Comparison of ENCODE assay signal across 14 cellular contexts in genomic region chr10:68202965-68203358, GRCh38. TPM values are rescaled to one million over a fixed set of nuclear protein-coding genes. Genes with fewer than 3 reads are reported as not detected.
DNase-seq lines count a peak whose midpoint lies in the region; ATAC-seq and TF ChIP-seq lines count a peak whose summit lies in the region.
"Had no signal": no experiment of that assay in that cellular context is flagged by ENCODE, and none has a peak within 500 bp of the region (broad histone marks: within the 10 kb centered on the region; RNA-seq: fewer than 3 reads in every experiment).

No MANE protein-coding gene starts in this region.

- no peak overlapping the region for H3K4me3 ChIP-seq in AG10803 (ENCODE audit: low read length)
- H3K4me3 ChIP-seq in CD4-positive, alpha-beta memory T cell (ENCODE audit: low read length in 2 of 2): no peak overlapping the region

- no peaks in the 10 kb centered on the region for H3K9me3 Mint-ChIP-seq in T-helper 2 cell treated with Interferon-gamma antibody and Interleukin-4, amounts not matched to agents 5 μg/mL and 100 μg/mL, for 36 hours
- H3K9me3 Mint-ChIP-seq in CD4-positive, alpha-beta memory T cell: no peaks in the 10 kb centered on the region
- H3K9me3 Mint-ChIP-seq: H9 had no signal

- intact Hi-C loops in CD4-positive, alpha-beta memory T cell (cut with micrococcal nuclease): no loop called here

- POLR2A ChIA-PET in CD4-positive, alpha-beta memory T cell (lab: Charles Lee; ENCODE audit: partially characterized antibody): no interaction called here

- no peaks in the 10 kb centered on the region for H3K9me3 ChIP-seq in CD4-positive, alpha-beta memory T cell (ENCODE audit: control insufficient read depth in 1 of 2, low read length in 2 of 2)

- peak; percentile 78 for DNase-seq in AG10803 (ENCODE audit: low read depth)
- DNase-seq in HCEC 1CT: peak; percentile 62
- DNase-seq in T-helper 2 cell treated with Interferon-gamma antibody and Interleukin-4, amounts not matched to agents 5 μg/mL and 100 μg/mL, for 36 hours (ENCODE audit: low spot score): peak; percentile 17
- DNase-seq in foreskin keratinocyte: no peak
- no peak for DNase-seq in CD4-positive, alpha-beta memory T cell
- DNase-seq: activated naive CD4-positive, alpha-beta T cell treated with anti-CD3 and anti-CD28 coated beads, Interleukin-2, amount 50 U/mL, for 16 hours; H9; NCI-H526 had no signal

- H3K36me3 Mint-ChIP-seq in T-helper 2 cell treated with Interferon-gamma antibody and Interleukin-4, amounts not matched to agents 5 μg/mL and 100 μg/mL, for 36 hours (ENCODE audit: low read depth): no peaks in the 10 kb centered on the region
- no peaks in the 10 kb centered on the region for H3K36me3 Mint-ChIP-seq in CD4-positive, alpha-beta memory T cell

- peaks cover 14% of the 10 kb centered on the region for H3K27me3 Mint-ChIP-seq in T-helper 2 cell treated with Interferon-gamma antibody and Interleukin-4, amounts not matched to agents 5 μg/mL and 100 μg/mL, for 36 hours (ENCODE audit: low read depth)
- H3K27me3 Mint-ChIP-seq in CD4-positive, alpha-beta memory T cell: peaks cover 24 to 31% of the 10 kb centered on the region in 2 donors

- H3K4me1 Mint-ChIP-seq in T-helper 2 cell treated with Interferon-gamma antibody and Interleukin-4, amounts not matched to agents 5 μg/mL and 100 μg/mL, for 36 hours (ENCODE audit: low read depth): peaks cover 4% of the 10 kb centered on the region
- peaks cover 0 to 1% (median 0%) of the 10 kb centered on the region in 4 donors for H3K4me1 Mint-ChIP-seq in CD4-positive, alpha-beta memory T cell

- H3K27ac ChIP-seq in foreskin keratinocyte: no peak overlapping the region
- no peak overlapping the region for H3K27ac ChIP-seq in CD4-positive, alpha-beta memory T cell (ENCODE audit: low read depth, low read length)
- H3K27ac ChIP-seq: epithelial cell of prostate had no signal

- ATAC-seq in foreskin keratinocyte: peak; percentile 42
- no peak for ATAC-seq in HG03378 (IDR thresholded peaks at IDR 0.05; ENCODE audit: unreplicated experiment)
- no peak for ATAC-seq in HG03139 (IDR thresholded peaks at IDR 0.05; ENCODE audit: unreplicated experiment)
- no peak for ATAC-seq in HG02938 (IDR thresholded peaks at IDR 0.05; ENCODE audit: unreplicated experiment)
- ATAC-seq: left lobe of liver had no signal

- CTCF ChIA-PET in CD4-positive, alpha-beta memory T cell (lab: Charles Lee; ENCODE audit: partially characterized antibody): interaction anchor here (0.9 to 1.3 kb wide), 3 partner anchors 9 to 145 kb away, joined by 4 to 5 read pairs (median 5); no protein-coding TSS in a partner anchor

- TF ChIP-seq CTCF in AG10803 (conservative IDR thresholded peaks at IDR 0.05; ENCODE audit: low read length) (no peak), foreskin keratinocyte (conservative IDR thresholded peaks at IDR 0.05) (no peak)

- H3K36me3 ChIP-seq in CD4-positive, alpha-beta memory T cell (ENCODE audit: insufficient read depth, low read length): no peaks in the 10 kb centered on the region

- H3K27ac Mint-ChIP-seq in T-helper 2 cell treated with Interferon-gamma antibody and Interleukin-4, amounts not matched to agents 5 μg/mL and 100 μg/mL, for 36 hours: no peak overlapping the region
- no peak overlapping the region for H3K27ac Mint-ChIP-seq in CD4-positive, alpha-beta memory T cell
- H3K27ac Mint-ChIP-seq: H9 had no signal

- H3K4me3 Mint-ChIP-seq in T-helper 2 cell treated with Interferon-gamma antibody and Interleukin-4, amounts not matched to agents 5 μg/mL and 100 μg/mL, for 36 hours: no peak overlapping the region
- no peak overlapping the region for H3K4me3 Mint-ChIP-seq in CD4-positive, alpha-beta memory T cell
- H3K4me3 Mint-ChIP-seq: H9 had no signal

- H3K27me3 ChIP-seq in foreskin keratinocyte: peaks cover 26% of the 10 kb centered on the region
- no peaks in the 10 kb centered on the region for H3K27me3 ChIP-seq in CD4-positive, alpha-beta memory T cell (ENCODE audit: insufficient read depth, low read length)

- H3K4me1 ChIP-seq in foreskin keratinocyte: no peaks in the 10 kb centered on the region
- no peaks in the 10 kb centered on the region for H3K4me1 ChIP-seq in CD4-positive, alpha-beta memory T cell (ENCODE audit: insufficient read depth, low read length)

RNA-seq across cellular contexts. Expression of gene ATOH7, which starts 29.0 kb away (rescaled TPM):
- total RNA-seq in foreskin keratinocyte: 0.07 TPM in 1 of 2 replicates, not detected in the other
- not detected in 2 replicates for polyA plus RNA-seq in foreskin keratinocyte
- not detected for total RNA-seq in CD4-positive, alpha-beta memory T cell
- polyA plus RNA-seq in CD4-positive, alpha-beta memory T cell: not detected
- total RNA-seq: pulmonary artery endothelial cell had no signal

Comparison
In these comparisons a context has a peak if more than half of its experiments do, and no peak if none do; other contexts are left out.
1. DNase-seq: peak in AG10803 (single experiment), HCEC 1CT (single experiment) and T-helper 2 cell treated with Interferon-gamma antibody and Interleukin-4, amounts not matched to agents 5 μg/mL and 100 μg/mL, for 36 hours (single experiment); none in foreskin keratinocyte (0 of 2) and CD4-positive, alpha-beta memory T cell (0 of 5).